1 cellular context compared by ENCODE assay signal in genomic region chr6:31826793-31827285, GRCh38.
TF ChIP-seq lines count a peak whose summit lies in the region.

No MANE protein-coding gene starts in this region.

TF ChIP-seq in A549, 52 proteins besides CTCF, POLR2A, EP300 and RAD21:
- TF ChIP-seq FOXS1 (CRISPR knock-in tag; IDR thresholded peaks at IDR 0.05) = no peak
- no peak for TF ChIP-seq BHLHE40 (IDR thresholded peaks at IDR 0.05; ENCODE audit: low read depth, low read length)
- no peak for TF ChIP-seq MYC (IDR thresholded peaks at IDR 0.05; ENCODE audit: borderline replicate concordance, low read length)
- TF ChIP-seq, protein P1, sequence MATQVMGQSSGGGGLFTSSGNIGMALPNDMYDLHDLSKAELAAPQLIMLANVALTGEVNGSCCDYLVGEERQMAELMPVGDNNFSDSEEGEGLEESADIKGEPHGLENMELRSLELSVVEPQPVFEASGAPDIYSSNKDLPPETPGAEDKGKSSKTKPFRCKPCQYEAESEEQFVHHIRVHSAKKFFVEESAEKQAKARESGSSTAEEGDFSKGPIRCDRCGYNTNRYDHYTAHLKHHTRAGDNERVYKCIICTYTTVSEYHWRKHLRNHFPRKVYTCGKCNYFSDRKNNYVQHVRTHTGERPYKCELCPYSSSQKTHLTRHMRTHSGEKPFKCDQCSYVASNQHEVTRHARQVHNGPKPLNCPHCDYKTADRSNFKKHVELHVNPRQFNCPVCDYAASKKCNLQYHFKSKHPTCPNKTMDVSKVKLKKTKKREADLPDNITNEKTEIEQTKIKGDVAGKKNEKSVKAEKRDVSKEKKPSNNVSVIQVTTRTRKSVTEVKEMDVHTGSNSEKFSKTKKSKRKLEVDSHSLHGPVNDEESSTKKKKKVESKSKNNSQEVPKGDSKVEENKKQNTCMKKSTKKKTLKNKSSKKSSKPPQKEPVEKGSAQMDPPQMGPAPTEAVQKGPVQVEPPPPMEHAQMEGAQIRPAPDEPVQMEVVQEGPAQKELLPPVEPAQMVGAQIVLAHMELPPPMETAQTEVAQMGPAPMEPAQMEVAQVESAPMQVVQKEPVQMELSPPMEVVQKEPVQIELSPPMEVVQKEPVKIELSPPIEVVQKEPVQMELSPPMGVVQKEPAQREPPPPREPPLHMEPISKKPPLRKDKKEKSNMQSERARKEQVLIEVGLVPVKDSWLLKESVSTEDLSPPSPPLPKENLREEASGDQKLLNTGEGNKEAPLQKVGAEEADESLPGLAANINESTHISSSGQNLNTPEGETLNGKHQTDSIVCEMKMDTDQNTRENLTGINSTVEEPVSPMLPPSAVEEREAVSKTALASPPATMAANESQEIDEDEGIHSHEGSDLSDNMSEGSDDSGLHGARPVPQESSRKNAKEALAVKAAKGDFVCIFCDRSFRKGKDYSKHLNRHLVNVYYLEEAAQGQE (IDR thresholded peaks at IDR 0.05) = no peak
- no peak for TF ChIP-seq CHD4 (IDR thresholded peaks at IDR 0.05; ENCODE audit: borderline replicate concordance)
- TF ChIP-seq MAFK (IDR thresholded peaks at IDR 0.05; ENCODE audit: partially characterized antibody) = no peak
- TF ChIP-seq BCL3 (IDR thresholded peaks at IDR 0.05) = no peak
- no peak for TF ChIP-seq JUNB (IDR thresholded peaks at IDR 0.05)
- TF ChIP-seq, protein P2, sequence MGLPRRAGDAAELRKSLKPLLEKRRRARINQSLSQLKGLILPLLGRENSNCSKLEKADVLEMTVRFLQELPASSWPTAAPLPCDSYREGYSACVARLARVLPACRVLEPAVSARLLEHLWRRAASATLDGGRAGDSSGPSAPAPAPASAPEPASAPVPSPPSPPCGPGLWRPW (IDR thresholded peaks at IDR 0.05) = no peak
